Comparison of ENCODE assay signal across 20 cellular contexts in the genomic region with DNA sequence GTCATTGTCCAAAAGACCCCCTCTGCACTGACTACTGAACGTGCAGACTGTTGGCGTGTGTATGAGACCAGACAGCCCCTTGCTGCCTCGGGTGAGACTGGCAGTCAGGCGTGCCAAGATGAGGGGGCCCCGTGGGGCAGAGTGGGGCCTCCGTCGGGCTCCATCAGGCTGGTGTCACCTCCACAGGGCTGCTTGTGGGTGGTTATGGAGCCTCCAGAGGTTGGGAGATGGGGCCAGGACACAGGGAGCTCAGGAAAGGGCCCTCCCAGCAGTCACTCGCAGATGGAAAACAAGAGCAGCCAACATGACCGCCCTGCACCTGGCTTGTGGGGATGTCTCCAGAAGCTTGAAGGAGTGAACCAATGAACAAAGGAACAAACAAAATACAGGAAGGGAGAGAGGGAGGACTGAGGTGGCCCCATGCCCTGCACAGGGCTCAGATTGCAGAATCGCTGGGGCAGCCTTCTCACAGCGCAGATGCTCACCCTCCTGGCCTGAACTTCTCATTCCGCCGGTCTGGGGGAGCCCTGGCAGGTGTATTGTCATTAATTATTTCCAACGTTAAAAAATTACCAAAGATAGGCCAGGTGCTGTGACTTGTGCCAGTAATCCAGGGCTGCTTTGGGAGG.
"Had no signal": no experiment of that assay in that cellular context is flagged by ENCODE, and none has a peak within 500 bp of the region (broad histone marks: within the 10 kb centered on the region; RNA-seq: fewer than 3 reads in every experiment).

No MANE protein-coding gene starts in this region.

- H3K27me3 Mint-ChIP-seq: activated naive CD8-positive, alpha-beta T cell had no signal

- H3K4me3 Mint-ChIP-seq: activated naive CD8-positive, alpha-beta T cell; activated T-cell treated with anti-CD3 and anti-CD28 coated beads, Interleukin-2, amount 50 U/mL, for 4 hours; central memory CD8-positive, alpha-beta T cell; nephron; stimulated activated naive B cell treated with anti-CD40 and anti-IgM and Interleukin-4, amounts not matched to agents 10 μg/mL and 1 μg/mL and 100 μg/mL, for 72 hours had no signal

- FAIRE-seq: keratinocyte had no signal

- H3K4me3 ChIP-seq: body of pancreas, coronary artery, esophagus squamous epithelium, hepatocyte, psoas muscle, tibial artery, vagina had no signal

- H3K27me3 ChIP-seq: vagina had no signal

- H3K4me2 ChIP-seq: hepatocyte had no signal

- ATAC-seq: activated CD4-positive, CD25-positive, alpha-beta regulatory T cell treated with anti-CD3 and anti-CD28 coated beads, Interleukin-2, amount 50 U/mL, for 24 hours; activated T-cell treated with anti-CD3 and anti-CD28 coated beads, Interleukin-2, amount 50 U/mL, for 4 hours; body of pancreas; left lobe of liver; psoas muscle; stimulated activated naive B cell treated with anti-CD40 and anti-IgM and Interleukin-4, amounts not matched to agents 10 μg/mL and 1 μg/mL and 100 μg/mL, for 72 hours had no signal

- H3K27ac Mint-ChIP-seq: activated naive CD8-positive, alpha-beta T cell; nephron; stimulated activated naive B cell treated with anti-CD40 and anti-IgM and Interleukin-4, amounts not matched to agents 10 μg/mL and 1 μg/mL and 100 μg/mL, for 72 hours had no signal

- H3K36me3 ChIP-seq: esophagus squamous epithelium, tibial artery, vagina had no signal

- H3K27ac ChIP-seq: body of pancreas, coronary artery, hepatocyte, psoas muscle, vagina had no signal

- DNase-seq: activated effector memory CD4-positive, alpha-beta T cell treated with anti-CD3 and anti-CD28 coated beads, Interleukin-2, amount 50 U/mL, for 16 hours; activated T-cell treated with anti-CD3 and anti-CD28 coated beads, Interleukin-2, amount 50 U/mL, for 4 hours; amniotic stem cell; effector CD4-positive, alpha-beta T cell; esophagus squamous epithelium; psoas muscle; stimulated activated CD4-positive, alpha-beta T cell treated with anti-CD3 and anti-CD28 coated beads, Interleukin-2, amount 100 ng/mL, for 48 hours; stimulated activated naive B cell treated with anti-CD40 and anti-IgM and Interleukin-4, amounts not matched to agents 10 μg/mL and 1 μg/mL and 100 μg/mL, for 72 hours; T-helper 9 cell had no signal

- H3K9me3 ChIP-seq: psoas muscle had no signal
